Comparison of ENCODE assay signal across 8 cellular contexts in genomic region chr21:45885930-45886601, GRCh38.
DNase-seq lines count a peak whose midpoint lies in the region; ATAC-seq and TF ChIP-seq lines count a peak whose summit lies in the region.
"Not testable (repeated sequence)": the region's sequence is repeated elsewhere in the genome, so short reads cannot be mapped to it uniquely, and the experiment has no call there.

No MANE protein-coding gene starts in this region.

- intact Hi-C loops in CD14-positive monocyte (cut with micrococcal nuclease), result not testable (repeated sequence)

- not testable (repeated sequence) for H3K27me3 Mint-ChIP-seq in CD14-positive monocyte (ENCODE audit: low read depth in 3 of 3)

- not testable (repeated sequence) for H3K36me3 ChIP-seq in effector memory CD4-positive, alpha-beta T cell (ENCODE audit: control insufficient read depth, insufficient read depth, low read length); muscle layer of duodenum (ENCODE audit: control insufficient read depth in 1 of 2, insufficient read depth in 2 of 2, low read length in 2 of 2)

- peak; percentile 44 for ATAC-seq in stimulated activated effector memory CD8-positive, alpha-beta T cell treated with anti-CD3 and anti-CD28 coated beads, Interleukin-12 subunit alpha, Interleukin-12 subunit beta, amount 100 ng/mL, for 72 hours

- peak overlapping the region in 2 of 7 donors; percentile 53 to 62 for H3K27ac Mint-ChIP-seq in CD14-positive monocyte
- H3K27ac Mint-ChIP-seq in stimulated activated effector memory CD8-positive, alpha-beta T cell treated with anti-CD3 and anti-CD28 coated beads, Interleukin-12 subunit alpha, Interleukin-12 subunit beta, amount 100 ng/mL, for 72 hours, result peak overlapping the region; percentile 95

- peaks cover 26% of the 10 kb centered on the region for H3K4me1 Mint-ChIP-seq in CD14-positive monocyte
- H3K4me1 Mint-ChIP-seq in stimulated activated effector memory CD8-positive, alpha-beta T cell treated with anti-CD3 and anti-CD28 coated beads, Interleukin-12 subunit alpha, Interleukin-12 subunit beta, amount 100 ng/mL, for 72 hours, result peaks cover 36% of the 10 kb centered on the region

- H3K36me3 Mint-ChIP-seq in CD14-positive monocyte, result not testable (repeated sequence)
- H3K36me3 Mint-ChIP-seq in stimulated activated effector memory CD8-positive, alpha-beta T cell treated with anti-CD3 and anti-CD28 coated beads, Interleukin-12 subunit alpha, Interleukin-12 subunit beta, amount 100 ng/mL, for 72 hours, result peaks cover 11% of the 10 kb centered on the region

- peak overlapping the region; percentile 35 for H3K27ac ChIP-seq in effector memory CD4-positive, alpha-beta T cell (ENCODE audit: insufficient read depth, low read length, poor library complexity, severe bottlenecking)
- H3K27ac ChIP-seq in muscle layer of duodenum (ENCODE audit: low read length), result peak overlapping the region; percentile 15

- H3K4me3 ChIP-seq in LNCaP clone FGC (ENCODE audit: low read depth, low read length); effector memory CD4-positive, alpha-beta T cell (ENCODE audit: insufficient read depth, low read depth, low read length, poor library complexity, severe bottlenecking); muscle layer of duodenum (ENCODE audit: low read depth in 1 of 2, low read length in 2 of 2): not testable (repeated sequence)

- DNase-seq in CD14-positive monocyte (ENCODE audit: low spot score) (peak; percentile 42), LNCaP clone FGC (ENCODE audit: low read depth) (peak; percentile 23), SKM-1 treated with dmso at 0.1 percent for 144 hours (lab: John Stamatoyannopoulos, UW; ENCODE audit: unreplicated experiment) (peak; percentile 16), activated gamma-delta T cell (lab: John Stamatoyannopoulos, UW) (peak; percentile 38)
- peak; percentile 13 for DNase-seq in activated CD4-positive, alpha-beta T cell treated with anti-CD3 and anti-CD28 coated beads, Interleukin-2, amount 50 U/mL, for 1 hour
- peak; percentile 23 to 50 (median 33) for DNase-seq in effector memory CD4-positive, alpha-beta T cell
- peak in 1 of 2 donors; percentile 72 for DNase-seq in stimulated activated effector memory CD8-positive, alpha-beta T cell treated with anti-CD3 and anti-CD28 coated beads, Interleukin-12 subunit alpha, Interleukin-12 subunit beta, amount 100 ng/mL, for 72 hours (ENCODE audit: low spot score in 2 of 2)

- peaks cover 45% of the 10 kb centered on the region for H3K4me1 ChIP-seq in effector memory CD4-positive, alpha-beta T cell (ENCODE audit: control insufficient read depth, insufficient read depth, low read length, poor library complexity, severe bottlenecking)
- H3K4me1 ChIP-seq in muscle layer of duodenum (ENCODE audit: control insufficient read depth in 1 of 2, insufficient read depth in 2 of 2, low read length in 2 of 2), result not testable (repeated sequence)

- peak overlapping the region; percentile 31 to 52 for H3K4me3 Mint-ChIP-seq in CD14-positive monocyte
- H3K4me3 Mint-ChIP-seq in stimulated activated effector memory CD8-positive, alpha-beta T cell treated with anti-CD3 and anti-CD28 coated beads, Interleukin-12 subunit alpha, Interleukin-12 subunit beta, amount 100 ng/mL, for 72 hours, result peak overlapping the region; percentile 46

- not testable (repeated sequence) for H3K27me3 ChIP-seq in effector memory CD4-positive, alpha-beta T cell (replicated peaks; ENCODE audit: control insufficient read depth, insufficient read depth, low read length, poor library complexity, severe bottlenecking); muscle layer of duodenum (ENCODE audit: low read depth, low read length)

- TF ChIP-seq CTCF in CD14-positive monocyte (IDR thresholded peaks at IDR 0.05); LNCaP clone FGC (IDR thresholded peaks at IDR 0.05; ENCODE audit: control insufficient read depth, extremely low read depth, insufficient read depth): not testable (repeated sequence)

- not testable (repeated sequence) for H3K9me3 ChIP-seq in effector memory CD4-positive, alpha-beta T cell (ENCODE audit: control insufficient read depth, low read length); muscle layer of duodenum (ENCODE audit: control insufficient read depth in 1 of 2, low read length in 2 of 2)

- not testable (repeated sequence) for H3K9me3 Mint-ChIP-seq in CD14-positive monocyte; stimulated activated effector memory CD8-positive, alpha-beta T cell treated with anti-CD3 and anti-CD28 coated beads, Interleukin-12 subunit alpha, Interleukin-12 subunit beta, amount 100 ng/mL, for 72 hours
